8 cellular contexts compared by ENCODE assay signal in genomic region chr17:80101946-80102706, GRCh38. TPM values are rescaled to one million over a fixed set of nuclear protein-coding genes. Genes with fewer than 3 reads are reported as not detected.
DNase-seq lines count a peak whose midpoint lies in the region; ATAC-seq lines count a peak whose summit lies in the region.

No MANE protein-coding gene starts in this region.

- peak overlapping the region; percentile 56 to 95 (median 87) for H3K9ac ChIP-seq in subcutaneous abdominal adipose tissue (ENCODE audit: low read length in 5 of 5)

- peak overlapping the region; percentile 78 to 97 (median 88) for H3K4me3 ChIP-seq in subcutaneous abdominal adipose tissue (ENCODE audit: low read depth in 1 of 5, low read length in 5 of 5)

- peak; percentile 11 for ATAC-seq in HG03175 (IDR thresholded peaks at IDR 0.05; ENCODE audit: unreplicated experiment)

- DNase-seq in DMS53 (lab: John Stamatoyannopoulos, UW) (peak; percentile 76), DMS53 treated with DMSO at 0.1 percent for 48 hours (lab: John Stamatoyannopoulos, UW; ENCODE audit: unreplicated experiment) (no peak), SHP77 treated with DMSO at 0.1 percent for 48 hours (lab: John Stamatoyannopoulos, UW) (peak; percentile 38), cerebellum (ENCODE audit: low spot score) (peak; percentile 46), left kidney (ENCODE audit: low read depth, low spot score) (peak; percentile 46), DMS79 (lab: John Stamatoyannopoulos, UW) (no peak)

- peak overlapping the region; percentile 37 for H3K27ac ChIP-seq in subcutaneous abdominal adipose tissue (ENCODE audit: low read depth, low read length)

- peaks cover 0 to 3% (median 0%) of the 10 kb centered on the region in 5 donors for H3K36me3 ChIP-seq in subcutaneous abdominal adipose tissue (ENCODE audit: control insufficient read depth in 5 of 5, insufficient read depth in 5 of 5, low read length in 5 of 5)

- no peaks in the 10 kb centered on the region for H3K27me3 ChIP-seq in subcutaneous abdominal adipose tissue (ENCODE audit: control insufficient read depth in 5 of 5, insufficient read depth in 4 of 5, low read length in 5 of 5)

- peaks cover 5 to 30% (median 20%) of the 10 kb centered on the region in 5 donors for H3K4me1 ChIP-seq in subcutaneous abdominal adipose tissue (ENCODE audit: control insufficient read depth in 5 of 5, insufficient read depth in 5 of 5, low read length in 5 of 5)

- H3K9me3 ChIP-seq in subcutaneous abdominal adipose tissue (ENCODE audit: control insufficient read depth in 5 of 5, low read length in 5 of 5) = no peaks in the 10 kb centered on the region

RNA-seq across cellular contexts. Expression of gene GAA, which starts 0.7 kb away (rescaled TPM):
- 14.0 TPM for total RNA-seq in cerebellum

RNA-seq across cellular contexts. Expression of gene EIF4A3, which starts 44.8 kb away (rescaled TPM):
- 36.0 TPM for total RNA-seq in cerebellum

Comparison
In these comparisons a context has a peak if more than half of its experiments do, and no peak if none do; other contexts are left out.
1. DNase-seq: peak in DMS53 (single experiment), SHP77 treated with DMSO at 0.1 percent for 48 hours (single experiment), cerebellum (single experiment) and left kidney (single experiment); none in DMS53 treated with DMSO at 0.1 percent for 48 hours (single experiment) and DMS79 (single experiment).